Comparison of ENCODE assay signal across 8 cellular contexts in the genomic region with DNA sequence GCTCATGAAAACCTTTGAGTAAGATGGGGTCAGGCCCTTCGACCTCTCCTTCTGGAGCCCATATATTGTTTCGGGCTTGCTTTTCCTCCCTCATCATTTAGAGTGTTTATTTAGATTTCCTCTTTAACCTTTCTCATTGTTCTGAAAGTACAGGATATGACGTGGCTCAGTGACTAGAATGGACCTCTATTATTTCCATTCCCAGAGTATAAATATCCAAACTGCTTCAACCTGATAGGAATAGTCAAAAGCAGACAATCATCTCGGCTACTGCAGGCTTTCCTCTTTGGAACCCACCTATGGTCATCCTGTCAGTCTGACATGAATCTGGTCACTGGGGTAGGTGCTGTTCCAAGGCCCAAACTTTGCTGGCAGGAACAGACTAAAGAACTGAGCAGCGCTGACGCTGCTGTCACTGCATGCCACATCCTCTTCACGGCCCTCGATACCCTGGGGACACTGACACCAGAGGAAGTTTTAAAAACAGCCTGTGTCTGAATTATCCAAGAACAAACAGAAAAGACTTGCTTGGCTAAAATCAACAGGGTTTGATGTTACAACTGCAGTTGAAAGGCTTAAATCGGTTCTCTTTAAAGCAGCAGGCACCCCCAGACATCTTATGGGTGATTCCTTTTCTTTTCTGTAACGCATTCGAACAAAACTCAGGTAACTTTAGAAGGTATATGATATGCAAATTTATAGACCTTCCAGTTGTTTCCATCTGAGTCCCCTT. TPM values are rescaled to one million over a fixed set of nuclear protein-coding genes. Genes with fewer than 3 reads are reported as not detected.
DNase-seq lines count a peak whose midpoint lies in the region; ATAC-seq and TF ChIP-seq lines count a peak whose summit lies in the region.

No MANE protein-coding gene starts in this region.

- no peaks in the 10 kb centered on the region for H3K9me3 Mint-ChIP-seq in T-cell

- H3K4me3 ChIP-seq in breast epithelium (peak overlapping the region in 1 of 3 donors; percentile 27), mesodermal cell (ENCODE audit: extremely low read depth, insufficient read depth, low read length, poor library complexity, severe bottlenecking) (no peak overlapping the region), upper lobe of right lung (peak overlapping the region; percentile 10)

- peaks cover 56 to 70% (median 70%) of the 10 kb centered on the region in 3 donors for H3K4me1 Mint-ChIP-seq in T-cell

- H3K4me1 ChIP-seq in breast epithelium (no peaks in the 10 kb centered on the region), mesodermal cell (ENCODE audit: control insufficient read depth, insufficient read depth, low read length, poor library complexity, severe bottlenecking) (peaks cover 33% of the 10 kb centered on the region), upper lobe of right lung (peaks cover 35% of the 10 kb centered on the region)

- DNase-seq in NCI-H2196 (lab: John Stamatoyannopoulos, UW; ENCODE audit: unreplicated experiment) = peak; percentile 22
- no peak for DNase-seq in NCI-H2196 treated with DMSO at 0.1 percent for 48 hours (lab: John Stamatoyannopoulos, UW; ENCODE audit: unreplicated experiment)
- DNase-seq in T-cell = peak; percentile 36 to 89 (median 71)
- peak in 1 of 2 donors; percentile 36 for DNase-seq in breast epithelium (ENCODE audit: low spot score in 2 of 2)
- DNase-seq in upper lobe of right lung = no peak
- DNase-seq in NCI-H187 (lab: John Stamatoyannopoulos, UW) = no peak

- H3K27me3 ChIP-seq in breast epithelium (no peaks in the 10 kb centered on the region), upper lobe of right lung (no peaks in the 10 kb centered on the region)

- peaks cover under 1% of the 10 kb centered on the region for H3K36me3 Mint-ChIP-seq in T-cell

- peak overlapping the region; percentile 70 to 88 for H3K27ac ChIP-seq in breast epithelium
- peak overlapping the region; percentile 68 for H3K27ac ChIP-seq in mesodermal cell (ENCODE audit: low read depth, low read length, severe bottlenecking)
- H3K27ac ChIP-seq in upper lobe of right lung = peak overlapping the region; percentile 90

- no peaks in the 10 kb centered on the region for H3K27me3 Mint-ChIP-seq in T-cell

- POLR2A ChIA-PET in T-cell (lab: Charles Lee) = interaction anchor here in 1 of 2 donors (0.6 to 1.0 kb wide), 3 partner anchors 8 to 102 kb away, joined by 3 to 5 read pairs (median 4); no protein-coding TSS in a partner anchor

- WGBS in mesodermal cell (ENCODE audit: insufficient coverage in 2 of 2), 2 experiments = 80 to 87% methylated on average over 7 of the region's 11 CpGs

- peak; percentile 59 for ATAC-seq in HG02970 (IDR thresholded peaks at IDR 0.05; ENCODE audit: low FRiP score, unreplicated experiment)
- ATAC-seq in T-cell (replicated peaks in 1 of 4) = peak; percentile 82 to 88 (median 86)
- ATAC-seq in upper lobe of right lung = peak; percentile 7

- TF ChIP-seq POLR2A in breast epithelium (IDR thresholded peaks at IDR 0.05) = no peak

- H3K27ac Mint-ChIP-seq in T-cell = peak overlapping the region; percentile 94 to 100

- TF ChIP-seq CTCF in breast epithelium (IDR thresholded peaks at IDR 0.05) (no peak), upper lobe of right lung (IDR thresholded peaks at IDR 0.05) (no peak)

- H3K9me3 ChIP-seq in breast epithelium = no peaks in the 10 kb centered on the region
- H3K9me3 ChIP-seq in mesodermal cell (ENCODE audit: control insufficient read depth, low read length) = no peaks in the 10 kb centered on the region
- no peaks in the 10 kb centered on the region for H3K9me3 ChIP-seq in upper lobe of right lung

- CTCF ChIA-PET in T-cell (lab: Charles Lee) = interaction anchor here (0.7 to 1.4 kb wide), 6 partner anchors 18 to 1637 kb away, joined by 3 to 6 read pairs (median 5); a partner anchor contains a TSS

- peak overlapping the region; percentile 52 to 76 (median 62) for H3K4me3 Mint-ChIP-seq in T-cell

- no peaks in the 10 kb centered on the region for H3K36me3 ChIP-seq in breast epithelium
- H3K36me3 ChIP-seq in mesodermal cell (ENCODE audit: control insufficient read depth, insufficient read depth, low read length) = no peaks in the 10 kb centered on the region
- H3K36me3 ChIP-seq in upper lobe of right lung = no peaks in the 10 kb centered on the region

- intact Hi-C loops in breast epithelium (cut with DNase I; ENCODE audit: low total_unique reads) (no loop called here), upper lobe of right lung (cut with DNase I) (no loop called here)

RNA-seq across cellular contexts. Expression of a gene that starts 5.0 kb away (rescaled TPM):
- total RNA-seq in T-cell = 100 to 1,000 TPM in 2 of 5 donors, 10 to 100 TPM in 3; 60.4 to 141 (median 69.8) TPM
- total RNA-seq in breast epithelium = 10 to 100 TPM; 44.8 to 81.1 (median 60.0) TPM
- polyA plus RNA-seq in mesodermal cell (2013, experiment 1 of 2) = 54.2 TPM
- polyA plus RNA-seq in mesodermal cell (2013, experiment 2 of 2) = 57.0 TPM
- 59.6 TPM for total RNA-seq in upper lobe of right lung

RNA-seq across cellular contexts. Expression of a gene that starts 22.7 kb away (rescaled TPM):
- total RNA-seq in T-cell (1 to 10 TPM in 4 of 5 donors, under 1 TPM in 1; 0.82 to 4.7 (median 3.8) TPM), breast epithelium (100 to 1,000 TPM in 1 of 3 donors, 10 to 100 TPM in 2; 26.7 to 236 (median 41.4) TPM), upper lobe of right lung (14.4 TPM)
- 5.0 TPM for polyA plus RNA-seq in mesodermal cell (2013, experiment 1 of 2)
- polyA plus RNA-seq in mesodermal cell (2013, experiment 2 of 2) = 4.2 TPM

Comparison
In these comparisons a context has a peak if more than half of its experiments do, and no peak if none do; other contexts are left out.
1. DNase-seq: peak in NCI-H2196 (single experiment) and T-cell (34 of 34); none in NCI-H2196 treated with DMSO at 0.1 percent for 48 hours (single experiment), upper lobe of right lung (single experiment) and NCI-H187 (0 of 2).
2. ATAC-seq: peak in every context shown above with its lines; median percentile 86 in T-cell; 59 in HG02970; 7 in upper lobe of right lung.
3. Peak in every context shown above with its lines, with median percentiles within 50 percentile points of each other: H3K27ac ChIP-seq.